Comparison of ENCODE assay signal across 8 cellular contexts in genomic region chr6:163354779-163355431, GRCh38. TPM values are rescaled to one million over a fixed set of nuclear protein-coding genes. Genes with fewer than 3 reads are reported as not detected.
DNase-seq lines count a peak whose midpoint lies in the region; ATAC-seq and TF ChIP-seq lines count a peak whose summit lies in the region.

No MANE protein-coding gene starts in this region.

- TF ChIP-seq CTCF in brain (conservative IDR thresholded peaks at IDR 0.05) (no peak), esophagus squamous epithelium (IDR thresholded peaks at IDR 0.05) (no peak), OCI-LY7 (conservative IDR thresholded peaks at IDR 0.05; ENCODE audit: low read length) (no peak)

- H3K36me3 Mint-ChIP-seq in brain, result no peaks in the 10 kb centered on the region
- no peaks in the 10 kb centered on the region for H3K36me3 Mint-ChIP-seq in naive B cell

- POLR2A ChIA-PET in OCI-LY7 (lab: Charles Lee), result interaction anchor here (0.7 kb wide), 4 partner anchors 25 to 1177 kb away, joined by 4 to 6 read pairs (median 4); no protein-coding TSS in a partner anchor

- peak; percentile 64 for ATAC-seq in GM18870 (IDR thresholded peaks at IDR 0.05; ENCODE audit: unreplicated experiment)
- ATAC-seq in HG03432 (IDR thresholded peaks at IDR 0.05; ENCODE audit: unreplicated experiment), result peak; percentile 61
- peak; percentile 72 to 74 for ATAC-seq in naive B cell (ENCODE audit: low read depth in 2 of 2)

- H3K4me1 Mint-ChIP-seq in brain (peaks cover 14% of the 10 kb centered on the region), naive B cell (peaks cover 9 to 17% (median 12%) of the 10 kb centered on the region in 3 donors)

- H3K9me3 ChIP-seq in esophagus squamous epithelium (no peaks in the 10 kb centered on the region), OCI-LY7 (ENCODE audit: low read length) (no peaks in the 10 kb centered on the region)

- H3K27me3 ChIP-seq in esophagus squamous epithelium, result no peaks in the 10 kb centered on the region

- H3K4me2 ChIP-seq in OCI-LY7 (ENCODE audit: low read length), result no peak overlapping the region

- H3K9me3 Mint-ChIP-seq in brain (no peaks in the 10 kb centered on the region), naive B cell (peaks cover 0 to 1% (median 0%) of the 10 kb centered on the region in 7 donors)

- H3K79me2 ChIP-seq in OCI-LY7 (ENCODE audit: insufficient read depth, low read depth, low read length), result no peaks in the 10 kb centered on the region

- intact Hi-C loops in esophagus squamous epithelium (cut with DNase I) (no loop called here), OCI-LY7 (cut with micrococcal nuclease; ENCODE audit: unreplicated experiment) (no loop called here)

- H3K27me3 Mint-ChIP-seq in brain (peaks cover 3% of the 10 kb centered on the region), naive B cell (peaks cover 10 to 11% (median 11%) of the 10 kb centered on the region in 3 donors)

- WGBS in esophagus squamous epithelium, 2 donors, result 27 to 36% methylated on average over 9 to 11 of the region's 11 CpGs

- peaks cover 7 to 43% (median 10%) of the 10 kb centered on the region in 3 donors for H3K4me1 ChIP-seq in esophagus squamous epithelium
- H3K4me1 ChIP-seq in OCI-LY7 (ENCODE audit: insufficient read depth, low read length, poor library complexity, severe bottlenecking), result no peaks in the 10 kb centered on the region

- H3K9me2 ChIP-seq in OCI-LY7 (ENCODE audit: insufficient read depth, low read length), result no peaks in the 10 kb centered on the region

- no peak overlapping the region for H3K4me3 ChIP-seq in esophagus squamous epithelium
- no peak overlapping the region for H3K4me3 ChIP-seq in OCI-LY7 (ENCODE audit: low read depth, low read length, poor library complexity, severe bottlenecking)

- H2AFZ ChIP-seq in OCI-LY7 (ENCODE audit: low read length), result no peak overlapping the region

- CTCF ChIA-PET in OCI-LY7 (lab: Charles Lee; ENCODE audit: unreplicated experiment), result no interaction called here

- H3K27ac ChIP-seq in esophagus squamous epithelium, result peak overlapping the region in 2 of 4 donors; percentile 66 to 67
- no peak overlapping the region for H3K27ac ChIP-seq in OCI-LY7 (ENCODE audit: low read depth, low read length, poor library complexity, severe bottlenecking)

- peak; percentile 6 for DNase-seq in naive B cell
- no peak for DNase-seq in esophagus squamous epithelium (lab: John Stamatoyannopoulos, UW)
- no peak for DNase-seq in HPDE6-E6E7 (ENCODE audit: extremely low spot score)
- no peak for DNase-seq in OCI-LY7 (ENCODE audit: low spot score)
- no peak for DNase-seq in stimulated activated naive CD4-positive, alpha-beta T cell (lab: John Stamatoyannopoulos, UW)

- no TSS peak for BruUV-seq in OCI-LY7 (replicated peaks; lab: Mats Ljungman, UMichigan)

- H3K27ac Mint-ChIP-seq in brain, result peak overlapping the region in 4 of 5 experiments; percentile 22 to 85 (median 64)
- peak overlapping the region in 2 of 6 donors; percentile 37 to 55 for H3K27ac Mint-ChIP-seq in naive B cell

- no peak for TF ChIP-seq POLR2A in esophagus squamous epithelium (IDR thresholded peaks at IDR 0.05)

- H4K20me1 ChIP-seq in OCI-LY7 (ENCODE audit: insufficient read depth, low read length), result no peaks in the 10 kb centered on the region

- no peak overlapping the region for H3K4me3 Mint-ChIP-seq in brain
- H3K4me3 Mint-ChIP-seq in naive B cell, result peak overlapping the region; percentile 43 to 85 (median 56)

- H3K36me3 ChIP-seq in esophagus squamous epithelium (no peaks in the 10 kb centered on the region), OCI-LY7 (ENCODE audit: insufficient read depth, low read length) (no peaks in the 10 kb centered on the region)

RNA-seq across cellular contexts. Expression of gene QKI, which starts 59.6 kb away (rescaled TPM):
- 70.0 TPM for polyA plus RNA-seq in brain (ENCODE audit: insufficient read depth, low read depth, low replicate concordance)
- 10 to 100 TPM; 20.4 to 67.9 (median 26.6) TPM for polyA plus RNA-seq in naive B cell (ENCODE audit: low read depth in 6 of 6)
- total RNA-seq in esophagus squamous epithelium, result 100 to 1,000 TPM in 1 of 4 donors, 10 to 100 TPM in 3; 46.2 to 149 (median 65.4) TPM
- 54.4 and 55.4 TPM in 2 replicates for total RNA-seq in OCI-LY7 (2014; rRNA removed; shearing (Covaris generic))
- total RNA-seq in OCI-LY7 (2022), result 72.7 and 74.5 TPM in 2 replicates

Comparison
In these comparisons a context has a peak if more than half of its experiments do, and no peak if none do; other contexts are left out.
1. H3K4me3 Mint-ChIP-seq: peak in naive B cell (8 of 8); none in brain (0 of 5).
2. Peak in every context shown above with its lines, with median percentiles within 50 percentile points of each other: ATAC-seq.